ENCODE assay signal across 9 cellular contexts in the genomic region with DNA sequence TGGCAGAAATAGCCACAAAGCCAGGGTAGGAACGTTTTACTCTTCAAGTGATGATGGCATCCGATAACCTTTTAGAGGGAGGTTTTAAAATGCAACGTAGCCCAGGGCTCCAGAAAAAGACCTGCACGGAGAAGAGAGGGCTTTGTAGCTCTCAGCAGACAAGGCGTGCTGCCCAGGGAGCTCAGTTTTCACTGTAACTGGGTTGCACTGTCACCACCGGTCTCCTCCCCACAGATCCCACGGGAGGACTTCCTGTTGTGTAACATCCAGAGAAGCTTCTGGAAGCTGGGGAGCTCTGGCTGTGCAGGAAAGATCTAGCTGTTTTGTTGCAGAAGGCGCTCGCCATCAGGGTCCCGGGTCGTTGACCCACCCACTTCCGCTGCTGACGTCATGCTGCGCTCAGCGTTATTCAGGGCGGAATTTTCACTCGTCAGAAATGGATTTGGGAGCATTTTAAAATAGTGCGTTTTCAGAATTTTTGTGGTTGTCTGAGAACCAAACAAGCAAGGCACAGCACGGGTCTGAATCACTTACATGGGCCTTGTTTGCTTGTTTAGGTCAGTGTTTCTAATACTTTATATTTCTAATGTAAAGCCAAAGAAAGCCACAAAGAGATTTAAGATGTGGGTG. TPM values are rescaled to one million over a fixed set of nuclear protein-coding genes. Genes with fewer than 3 reads are reported as not detected.
DNase-seq lines count a peak whose midpoint lies in the region; ATAC-seq and TF ChIP-seq lines count a peak whose summit lies in the region.
"Had no signal": no experiment of that assay in that cellular context is flagged by ENCODE, and none has a peak within 500 bp of the region (broad histone marks: within the 10 kb centered on the region; RNA-seq: fewer than 3 reads in every experiment).

No MANE protein-coding gene starts in this region.

- no peak overlapping the region for H2AFZ ChIP-seq in trophoblast cell (ENCODE audit: insufficient read depth, low read length, poor library complexity)

- DNase-seq in WTC11 (ENCODE audit: low spot score) (no peak), cardiac muscle cell (ENCODE audit: low read depth in 1 of 2, low spot score in 1 of 2) (peak; percentile 60 to 71), trophoblast cell (peak; percentile 75 to 91), COR-L47 (lab: John Stamatoyannopoulos, UW) (no peak)
- DNase-seq in activated CD8-positive, alpha-beta memory T cell treated with anti-CD3 and anti-CD28 coated beads, Interleukin-2, amount 50 U/mL, for 4 hours: no peak
- DNase-seq: activated gamma-delta T cell treated with Interleukin-2 at 50 U/mL for 16 hours had no signal

- peak overlapping the region in 1 of 11 experiments; percentile 11; a peak in 2 of 22 replicates for H3K9ac ChIP-seq in BLaER1 treated with 17β-estradiol and CSF1 and Interleukin-3, amounts not matched to agents 10 nM and 100 nM
- no peak overlapping the region for H3K9ac ChIP-seq in trophoblast cell (ENCODE audit: low read length)

- H3K4me1 Mint-ChIP-seq in WTC11: peaks cover 91% of the 10 kb centered on the region

- H2BK12ac ChIP-seq in trophoblast cell (ENCODE audit: low read length): no peak overlapping the region

- H3K27ac ChIP-seq in BLaER1 treated with 17β-estradiol and CSF1 and Interleukin-3, amounts not matched to agents 10 nM and 100 nM: peak overlapping the region in 1 of 11 experiments; percentile 9; a peak in 1 of 22 replicates
- peak overlapping the region; percentile 73 for H3K27ac ChIP-seq in cardiac muscle cell
- H3K27ac ChIP-seq in trophoblast cell (ENCODE audit: low read depth, low read length): peak overlapping the region; percentile 23

- H3K79me2 ChIP-seq in trophoblast cell (ENCODE audit: control insufficient read depth, insufficient read depth, low read length, poor library complexity): peaks cover 12% of the 10 kb centered on the region

- H4K20me1 ChIP-seq in BLaER1 treated with 17β-estradiol and CSF1 and Interleukin-3, amounts not matched to agents 10 nM and 100 nM: peaks cover 91 to 100% (median 99%) of the 10 kb centered on the region in 11 experiments

- no peak overlapping the region for H4K12ac ChIP-seq in trophoblast cell (ENCODE audit: low read depth, low read length)

- peaks cover 3% of the 10 kb centered on the region for H3K79me1 ChIP-seq in trophoblast cell (ENCODE audit: low read length)

- H3K4me3 Mint-ChIP-seq in WTC11: no peak overlapping the region

- CTCF ChIA-PET in WTC11 (lab: Charles Lee): no interaction called here

- H2AK5ac ChIP-seq in trophoblast cell (ENCODE audit: low read length): no peak overlapping the region

- no peaks in the 10 kb centered on the region for H3K36me3 Mint-ChIP-seq in WTC11

- no peak overlapping the region for H3K18ac ChIP-seq in trophoblast cell (ENCODE audit: low read length)

- peaks cover 20 to 64% (median 51%) of the 10 kb centered on the region in 10 experiments for H3K4me1 ChIP-seq in BLaER1 treated with 17β-estradiol and CSF1 and Interleukin-3, amounts not matched to agents 10 nM and 100 nM
- peaks cover 43% of the 10 kb centered on the region for H3K4me1 ChIP-seq in cardiac muscle cell (ENCODE audit: low read depth)
- peaks cover 5 to 16% of the 10 kb centered on the region in 2 experiments for H3K4me1 ChIP-seq in trophoblast cell (ENCODE audit: control insufficient read depth in 1 of 2, insufficient read depth in 2 of 2, low read length in 2 of 2)

- peak overlapping the region; percentile 18 to 80 (median 64); a peak in 18 of 22 replicates for H3K4me2 ChIP-seq in BLaER1 treated with 17β-estradiol and CSF1 and Interleukin-3, amounts not matched to agents 10 nM and 100 nM
- no peak overlapping the region for H3K4me2 ChIP-seq in trophoblast cell (ENCODE audit: low read length)

- no peaks in the 10 kb centered on the region for H3K27me3 ChIP-seq in BLaER1 treated with 17β-estradiol and CSF1 and Interleukin-3, amounts not matched to agents 10 nM and 100 nM
- H3K27me3 ChIP-seq in cardiac muscle cell (no peaks in the 10 kb centered on the region), trophoblast cell (ENCODE audit: insufficient read depth, low read length) (no peaks in the 10 kb centered on the region)

- H3K27me3 Mint-ChIP-seq in WTC11 (ENCODE audit: low read depth): no peaks in the 10 kb centered on the region

- peak overlapping the region; percentile 79 for H3K27ac Mint-ChIP-seq in WTC11

- H4K8ac ChIP-seq in trophoblast cell (ENCODE audit: low read depth, low read length): no peak overlapping the region

- no peak for TF ChIP-seq CTCF in WTC11 (IDR thresholded peaks at IDR 0.05)
- TF ChIP-seq CTCF in cardiac muscle cell (IDR thresholded peaks at IDR 0.05; ENCODE audit: low read depth, low read length): no peak

- peaks cover 5% of the 10 kb centered on the region; the same call in 1 of the 2 replicates for H3K9me3 Mint-ChIP-seq in WTC11

- ATAC-seq in WTC11 (no peak), HG02840 (IDR thresholded peaks at IDR 0.05; ENCODE audit: low FRiP score, unreplicated experiment) (no peak), HG02571 (IDR thresholded peaks at IDR 0.05; ENCODE audit: unreplicated experiment) (no peak)

- no peak overlapping the region for H3K4me3 ChIP-seq in BLaER1 treated with 17β-estradiol and CSF1 and Interleukin-3, amounts not matched to agents 10 nM and 100 nM
- H3K4me3 ChIP-seq in cardiac muscle cell (no peak overlapping the region), trophoblast cell (ENCODE audit: low read depth, low read length) (no peak overlapping the region)

- WGBS in trophoblast cell (ENCODE audit: extremely low coverage, insufficient coverage, insufficient read length): no CpG with 5 or more reads among the region's 19 CpGs

- H3K9me3 ChIP-seq in BLaER1 treated with 17β-estradiol and CSF1 and Interleukin-3, amounts not matched to agents 10 nM and 100 nM (replicated peaks in 1 of 11): no peaks in the 10 kb centered on the region
- H3K9me3 ChIP-seq in cardiac muscle cell (ENCODE audit: low read depth) (no peaks in the 10 kb centered on the region), trophoblast cell (ENCODE audit: insufficient read depth, low read depth, low read length) (no peaks in the 10 kb centered on the region)

- no peak overlapping the region for H3K23ac ChIP-seq in trophoblast cell (ENCODE audit: low read length)

- POLR2A ChIA-PET in WTC11 (lab: Charles Lee): no interaction called here

- H3K14ac ChIP-seq in trophoblast cell (ENCODE audit: low read length): no peak overlapping the region

- no peak overlapping the region for H2BK120ac ChIP-seq in trophoblast cell (ENCODE audit: insufficient read depth, low read length, poor library complexity)

- H2BK5ac ChIP-seq in trophoblast cell (ENCODE audit: low read depth, low read length, poor library complexity): no peak overlapping the region

- H4K91ac ChIP-seq in trophoblast cell (ENCODE audit: low read depth, low read length): peak overlapping the region; percentile 67

- H3K4ac ChIP-seq in trophoblast cell (ENCODE audit: low read depth, low read length): no peak overlapping the region

- H3K36me3 ChIP-seq in BLaER1 treated with 17β-estradiol and CSF1 and Interleukin-3, amounts not matched to agents 10 nM and 100 nM: peaks cover 0 to 25% (median 3%) of the 10 kb centered on the region in 11 experiments; a peak in 6 of 22 replicates
- H3K36me3 ChIP-seq in cardiac muscle cell (no peaks in the 10 kb centered on the region), trophoblast cell (ENCODE audit: control insufficient read depth in 1 of 2, insufficient read depth in 2 of 2, low read length in 2 of 2) (no peaks in the 10 kb centered on the region)

TF ChIP-seq in WTC11, 78 proteins besides CTCF, POLR2A, EP300 and RAD21 (continues in another document):
- TF ChIP-seq AR (CRISPR knock-in tag; IDR thresholded peaks at IDR 0.05) (no peak), FOXJ3 (CRISPR knock-in tag; IDR thresholded peaks at IDR 0.05; ENCODE audit: borderline replicate concordance) (no peak), ZNF121 (CRISPR knock-in tag; IDR thresholded peaks at IDR 0.05) (no peak)
- TF ChIP-seq, protein P1, sequence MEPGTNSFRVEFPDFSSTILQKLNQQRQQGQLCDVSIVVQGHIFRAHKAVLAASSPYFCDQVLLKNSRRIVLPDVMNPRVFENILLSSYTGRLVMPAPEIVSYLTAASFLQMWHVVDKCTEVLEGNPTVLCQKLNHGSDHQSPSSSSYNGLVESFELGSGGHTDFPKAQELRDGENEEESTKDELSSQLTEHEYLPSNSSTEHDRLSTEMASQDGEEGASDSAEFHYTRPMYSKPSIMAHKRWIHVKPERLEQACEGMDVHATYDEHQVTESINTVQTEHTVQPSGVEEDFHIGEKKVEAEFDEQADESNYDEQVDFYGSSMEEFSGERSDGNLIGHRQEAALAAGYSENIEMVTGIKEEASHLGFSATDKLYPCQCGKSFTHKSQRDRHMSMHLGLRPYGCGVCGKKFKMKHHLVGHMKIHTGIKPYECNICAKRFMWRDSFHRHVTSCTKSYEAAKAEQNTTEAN (CRISPR knock-in tag; IDR thresholded peaks at IDR 0.05): no peak

RNA-seq across cellular contexts. Expression of gene ATP11A, which starts 50.8 kb away (rescaled TPM):
- total RNA-seq in WTC11 (2021) (100 to 133 TPM (median 126 TPM) in 3 replicates), cardiac muscle cell (25.2 and 42.9 TPM in 2 replicates)
- polyA plus RNA-seq in cardiac muscle cell: 38.0 and 55.7 TPM in 2 replicates
- polyA plus RNA-seq in trophoblast cell (2013): 28.9 and 29.2 TPM in 2 replicates

Comparison
In these comparisons a context has a peak if more than half of its experiments do, and no peak if none do; other contexts are left out.
1. DNase-seq: peak in cardiac muscle cell (2 of 2) and trophoblast cell (2 of 2); none in WTC11 (single experiment), COR-L47 (single experiment) and activated CD8-positive, alpha-beta memory T cell treated with anti-CD3 and anti-CD28 coated beads, Interleukin-2, amount 50 U/mL, for 4 hours (single experiment).